Comparison of ENCODE assay signal across 8 cellular contexts in genomic region chr16:4330277-4330882, GRCh38. TPM values are rescaled to one million over a fixed set of nuclear protein-coding genes. Genes with fewer than 3 reads are reported as not detected.
A peak's percentile ranks its signal among the peaks of the same experiment; 100 is the strongest.
DNase-seq lines count a peak whose midpoint lies in the region; ATAC-seq and TF ChIP-seq lines count a peak whose summit lies in the region.

No MANE protein-coding gene starts in this region.

- no peak overlapping the region for H3K9ac ChIP-seq in liver (ENCODE audit: low read depth in 1 of 2, low read length in 2 of 2)

- peak; percentile 93 to 95 for TF ChIP-seq RAD21 in liver (IDR thresholded peaks at IDR 0.05)

- peak; percentile 92 for DNase-seq in 8988T
- DNase-seq in NCI-H146 treated with DMSO at 0.1 percent for 48 hours (lab: John Stamatoyannopoulos, UW; ENCODE audit: unreplicated experiment), result peak; percentile 13
- peak; percentile 33 to 48 for DNase-seq in activated CD4-positive, alpha-beta T cell treated with anti-CD3 and anti-CD28 coated beads, Interleukin-2, amount 50 U/mL, for 24 hours (ENCODE audit: low read depth in 1 of 2, low spot score in 1 of 2)
- DNase-seq in dedifferentiated amniotic fluid mesenchymal stem cell (ENCODE audit: extremely low spot score), result peak; percentile 36
- DNase-seq in stimulated activated CD4-positive, alpha-beta T cell treated with anti-CD3 and anti-CD28 coated beads, TNF-alpha, amount 100 ng/mL, for 4 hours (ENCODE audit: low read depth in 3 of 3), result peak; percentile 46 to 59 (median 50)

- no peaks in the 10 kb centered on the region for H3K36me3 ChIP-seq in liver (ENCODE audit: control insufficient read depth in 4 of 4, insufficient read depth in 3 of 4, low read depth in 1 of 4, low read length in 3 of 4)

- no peak overlapping the region for H3K4me3 ChIP-seq in liver (ENCODE audit: low read depth in 1 of 3, low read length in 3 of 3)

- H3K4me1 ChIP-seq in liver (ENCODE audit: control insufficient read depth in 4 of 4, insufficient read depth in 4 of 4, low read length in 3 of 4), result peaks cover 5 to 21% (median 11%) of the 10 kb centered on the region in 4 donors

- WGBS in liver, result 41% methylated on average over 15 of the region's 15 CpGs

- TF ChIP-seq CTCF in GM12874 (IDR thresholded peaks at IDR 0.05; ENCODE audit: insufficient read depth, low read depth, low read length) (peak; percentile 96), liver (IDR thresholded peaks at IDR 0.05; ENCODE audit: low read depth, low read length, missing input control) (peak; percentile 95)

- no peaks in the 10 kb centered on the region for H3K9me3 ChIP-seq in liver (ENCODE audit: control insufficient read depth in 4 of 4, low read length in 3 of 4)

- no peak for ATAC-seq in GM21447 (IDR thresholded peaks at IDR 0.05; ENCODE audit: unreplicated experiment)

- H3K27ac ChIP-seq in liver (ENCODE audit: low read depth in 1 of 2, low read length in 2 of 2), result no peak overlapping the region

- H3K27me3 ChIP-seq in liver (ENCODE audit: control insufficient read depth in 4 of 4, insufficient read depth in 4 of 4, low read length in 3 of 4), result no peaks in the 10 kb centered on the region

TF ChIP-seq in liver, 16 proteins besides CTCF, POLR2A, EP300 and RAD21:
- TF ChIP-seq ATF3 (IDR thresholded peaks at IDR 0.05), result no peak
- no peak for TF ChIP-seq FOXA2 (IDR thresholded peaks at IDR 0.05)
- no peak for TF ChIP-seq REST (IDR thresholded peaks at IDR 0.05)
- TF ChIP-seq NR2F2 (IDR thresholded peaks at IDR 0.05), result no peak
- no peak for TF ChIP-seq RXRA (IDR thresholded peaks at IDR 0.05)
- TF ChIP-seq EGR1 (IDR thresholded peaks at IDR 0.05; ENCODE audit: low read depth in 2 of 2), result no peak
- no peak for TF ChIP-seq MAX (IDR thresholded peaks at IDR 0.05)
- no peak for TF ChIP-seq ZBTB33 (IDR thresholded peaks at IDR 0.05)
- no peak for TF ChIP-seq YY1 (IDR thresholded peaks at IDR 0.05)
- TF ChIP-seq GABPA (IDR thresholded peaks at IDR 0.05 in 1 of 2, conservative IDR thresholded peaks at IDR 0.05 in 1 of 2), result no peak
- TF ChIP-seq TAF1 (conservative IDR thresholded peaks at IDR 0.05), result no peak
- no peak for TF ChIP-seq HNF4A (conservative IDR thresholded peaks at IDR 0.05)
- no peak for TF ChIP-seq HNF4G (IDR thresholded peaks at IDR 0.05)
- no peak for TF ChIP-seq JUND (IDR thresholded peaks at IDR 0.05)
- TF ChIP-seq SP1 (IDR thresholded peaks at IDR 0.05), result no peak
- no peak for TF ChIP-seq FOXA1 (IDR thresholded peaks at IDR 0.05)

RNA-seq across cellular contexts. Expression of gene GLIS2, which starts 14.5 kb away (rescaled TPM):
- total RNA-seq in liver, result 1 to 10 TPM; 1.0 to 1.2 TPM
- 1 to 10 TPM in 1 of 2 donors, under 1 TPM in 1; 0.68 to 1.4 TPM for polyA plus RNA-seq in liver

RNA-seq across cellular contexts. Expression of gene PAM16, which starts 20.7 kb away (rescaled TPM):
- total RNA-seq in liver, result 10 to 100 TPM; 14.0 to 23.8 TPM
- 10 to 100 TPM; 35.3 to 70.5 TPM for polyA plus RNA-seq in liver

RNA-seq across cellular contexts. Expression of gene VASN, which starts 41.3 kb away (rescaled TPM):
- total RNA-seq in liver, result 10 to 100 TPM; 19.7 to 22.7 TPM
- polyA plus RNA-seq in liver, result 10 to 100 TPM in 1 of 2 donors, 1 to 10 TPM in 1; 6.2 to 26.9 TPM

RNA-seq across cellular contexts. Expression of gene TFAP4, which starts 57.6 kb away (rescaled TPM):
- total RNA-seq in liver, result 1 to 10 TPM; 2.8 to 3.8 TPM
- polyA plus RNA-seq in liver, result 1 to 10 TPM; 1.5 to 3.5 TPM

Comparison
In these comparisons a context has a peak if more than half of its experiments do, and no peak if none do; other contexts are left out.
1. DNase-seq: peak in every context shown above with its lines; median percentile 92 in 8988T; 50 in stimulated activated CD4-positive, alpha-beta T cell treated with anti-CD3 and anti-CD28 coated beads, TNF-alpha, amount 100 ng/mL, for 4 hours; 40 in activated CD4-positive, alpha-beta T cell treated with anti-CD3 and anti-CD28 coated beads, Interleukin-2, amount 50 U/mL, for 24 hours; 36 in dedifferentiated amniotic fluid mesenchymal stem cell; 13 in NCI-H146 treated with DMSO at 0.1 percent for 48 hours.